ENCODE assay signal across 9 cellular contexts in the genomic region with DNA sequence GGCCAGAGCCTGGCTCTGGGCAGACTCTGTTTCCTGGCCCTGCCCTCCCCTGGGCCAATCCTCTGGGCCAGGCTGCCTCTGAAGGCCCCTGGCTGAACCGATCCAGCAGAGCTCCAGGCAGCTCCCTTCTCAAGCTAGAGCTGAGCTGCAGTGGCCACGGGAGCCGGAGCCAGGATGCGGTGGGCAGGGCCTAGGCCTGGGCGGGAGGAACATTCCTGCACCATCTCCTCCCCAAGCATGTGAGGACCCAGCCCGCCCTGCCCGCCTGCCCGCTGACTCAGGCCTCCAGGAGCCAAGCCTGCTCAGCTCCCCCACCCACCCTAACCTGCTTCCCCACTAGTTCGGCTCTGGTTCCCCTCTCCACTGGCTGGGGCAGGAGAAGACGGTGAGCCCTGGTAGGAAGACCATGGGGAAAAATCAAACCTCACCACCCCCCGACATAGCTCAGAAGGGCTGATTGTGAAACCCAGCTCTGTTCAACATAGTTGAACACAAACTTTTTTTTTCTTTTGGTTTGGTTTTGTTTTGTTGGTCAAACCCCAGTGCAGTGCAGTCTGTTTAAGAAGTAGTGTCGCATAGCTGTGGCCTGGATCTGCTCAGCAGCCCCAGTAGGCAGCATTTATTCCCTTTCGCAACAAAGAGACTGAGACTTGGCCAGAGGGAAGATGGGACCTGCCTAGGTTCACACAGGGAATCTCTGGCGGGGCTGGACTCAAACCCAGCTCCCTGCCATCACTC. TPM values are rescaled to one million over a fixed set of nuclear protein-coding genes. Genes with fewer than 3 reads are reported as not detected.
A peak's percentile ranks its signal among the peaks of the same experiment; 100 is the strongest.
DNase-seq lines count a peak whose midpoint lies in the region; ATAC-seq and TF ChIP-seq lines count a peak whose summit lies in the region.
"Had no signal": no experiment of that assay in that cellular context is flagged by ENCODE, and none has a peak within 500 bp of the region (broad histone marks: within the 10 kb centered on the region; RNA-seq: fewer than 3 reads in every experiment).

No MANE protein-coding gene starts in this region.

- TF ChIP-seq CTCF in lung (IDR thresholded peaks at IDR 0.05; ENCODE audit: control extremely low read depth, extremely low read depth) (no peak), upper lobe of right lung (IDR thresholded peaks at IDR 0.05) (no peak)

- H3K9me3 ChIP-seq in lung (ENCODE audit: control insufficient read depth in 2 of 2, insufficient read depth in 1 of 2, low read length in 1 of 2) (no peaks in the 10 kb centered on the region), upper lobe of right lung (no peaks in the 10 kb centered on the region)

- H3K36me3 Mint-ChIP-seq in naive thymus-derived CD8-positive, alpha-beta T cell: no peaks in the 10 kb centered on the region

- ATAC-seq in lung (ENCODE audit: insufficient read depth, low FRiP score) (peak; percentile 92), upper lobe of right lung (peak; percentile 90), HG03460 (IDR thresholded peaks at IDR 0.05; ENCODE audit: unreplicated experiment) (no peak)
- no peak for ATAC-seq in naive thymus-derived CD8-positive, alpha-beta T cell

- no peak overlapping the region for H3K4me3 Mint-ChIP-seq in naive thymus-derived CD8-positive, alpha-beta T cell

- H3K9me3 Mint-ChIP-seq in naive thymus-derived CD8-positive, alpha-beta T cell: no peaks in the 10 kb centered on the region

- DNase-seq in LoVo (ENCODE audit: low spot score) (peak; percentile 45), ecto neural progenitor cell (ENCODE audit: low spot score) (peak; percentile 60), lung (ENCODE audit: low spot score) (peak; percentile 90), upper lobe of right lung (peak; percentile 94)
- DNase-seq in naive thymus-derived CD8-positive, alpha-beta T cell: no peak
- DNase-seq in stimulated activated CD4-positive, alpha-beta T cell treated with anti-CD3 and anti-CD28 coated beads, Interleukin-2, amount 100 ng/mL, for 48 hours: no peak
- DNase-seq in activated naive CD4-positive, alpha-beta T cell treated with Interleukin-2 at 50 U/mL for 16 hours: no peak

- no peak overlapping the region for H3K27ac Mint-ChIP-seq in naive thymus-derived CD8-positive, alpha-beta T cell

- H3K27me3 ChIP-seq in lung (ENCODE audit: control insufficient read depth, insufficient read depth): no peaks in the 10 kb centered on the region
- no peaks in the 10 kb centered on the region for H3K27me3 ChIP-seq in upper lobe of right lung

- WGBS in lung, 2 donors: 44 to 68% methylated on average over 14 of the region's 14 CpGs

- H3K4me3 ChIP-seq in lung (no peak overlapping the region), upper lobe of right lung (no peak overlapping the region)

- H3K27ac ChIP-seq in lung (ENCODE audit: low read depth in 1 of 2, low read length in 1 of 2): peak overlapping the region; percentile 23 to 93
- H3K27ac ChIP-seq in upper lobe of right lung: peak overlapping the region; percentile 89

- peaks cover 0 to 29% of the 10 kb centered on the region in 2 donors for H3K36me3 ChIP-seq in lung (ENCODE audit: control insufficient read depth in 2 of 2, insufficient read depth in 2 of 2, low read length in 2 of 2)
- peaks cover 31% of the 10 kb centered on the region for H3K36me3 ChIP-seq in upper lobe of right lung

- H3K4me1 ChIP-seq in lung (ENCODE audit: control insufficient read depth in 2 of 2, insufficient read depth in 2 of 2, low read length in 2 of 2) (peaks cover 0 to 25% of the 10 kb centered on the region in 2 donors), upper lobe of right lung (peaks cover 38% of the 10 kb centered on the region)

- peaks cover 0 to 2% (median 0%) of the 10 kb centered on the region in 5 donors for H3K27me3 Mint-ChIP-seq in naive thymus-derived CD8-positive, alpha-beta T cell

- POLR2A ChIA-PET in naive thymus-derived CD8-positive, alpha-beta T cell (lab: Charles Lee): no interaction called here

- intact Hi-C loops in upper lobe of right lung (cut with DNase I): no loop called here

- H3K4me1 Mint-ChIP-seq in naive thymus-derived CD8-positive, alpha-beta T cell: no peaks in the 10 kb centered on the region

RNA-seq across cellular contexts. Expression of a gene that starts 13.5 kb away (rescaled TPM):
- total RNA-seq in lung: 10 to 100 TPM; 16.7 to 23.5 TPM
- polyA plus RNA-seq in lung: 10 to 100 TPM; 13.6 to 19.3 TPM
- total RNA-seq in upper lobe of right lung: 31.0 TPM
- 1 to 10 TPM; 1.7 TPM for total RNA-seq in naive thymus-derived CD8-positive, alpha-beta T cell
- under 1 TPM; 0.05 to 0.44 (median 0.30) TPM for polyA plus RNA-seq in naive thymus-derived CD8-positive, alpha-beta T cell

RNA-seq across cellular contexts. Expression of a gene that starts 21.2 kb away (rescaled TPM):
- total RNA-seq in lung (10 to 100 TPM; 34.2 to 66.8 TPM), upper lobe of right lung (54.9 TPM)
- 10 to 100 TPM; 73.4 to 78.4 TPM for polyA plus RNA-seq in lung
- 10 to 100 TPM; 94.3 to 95.7 TPM for total RNA-seq in naive thymus-derived CD8-positive, alpha-beta T cell
- 100 to 1,000 TPM; 199 to 256 (median 238) TPM for polyA plus RNA-seq in naive thymus-derived CD8-positive, alpha-beta T cell

RNA-seq across cellular contexts. Expression of a gene that starts 35.7 kb away (rescaled TPM):
- 10 to 100 TPM; 19.1 to 22.9 TPM for total RNA-seq in lung
- 10 to 100 TPM; 19.3 to 24.6 TPM for polyA plus RNA-seq in lung
- 23.5 TPM for total RNA-seq in upper lobe of right lung
- 10 to 100 TPM; 22.8 to 25.0 TPM for total RNA-seq in naive thymus-derived CD8-positive, alpha-beta T cell
- 10 to 100 TPM; 20.1 to 33.7 (median 21.7) TPM for polyA plus RNA-seq in naive thymus-derived CD8-positive, alpha-beta T cell

RNA-seq across cellular contexts. Expression of a gene that starts 51.4 kb away (rescaled TPM):
- total RNA-seq in lung (10 to 100 TPM; 32.4 to 38.1 TPM), upper lobe of right lung (12.6 TPM)
- polyA plus RNA-seq in lung: 10 to 100 TPM in 1 of 2 donors, 1 to 10 TPM in 1; 8.5 to 16.0 TPM
- total RNA-seq in naive thymus-derived CD8-positive, alpha-beta T cell: not detected
- polyA plus RNA-seq in naive thymus-derived CD8-positive, alpha-beta T cell: not detected
- total RNA-seq: T-helper 2 cell treated with Interferon-gamma antibody and Interleukin-4, amounts not matched to agents 100 ng/mL and 5 ng/mL, for 36 hours had no signal

Comparison
In these comparisons a context has a peak if more than half of its experiments do, and no peak if none do; other contexts are left out.
1. DNase-seq: peak in LoVo (single experiment), ecto neural progenitor cell (single experiment), lung (single experiment) and upper lobe of right lung (single experiment); none in naive thymus-derived CD8-positive, alpha-beta T cell (0 of 10), stimulated activated CD4-positive, alpha-beta T cell treated with anti-CD3 and anti-CD28 coated beads, Interleukin-2, amount 100 ng/mL, for 48 hours (0 of 2) and activated naive CD4-positive, alpha-beta T cell treated with Interleukin-2 at 50 U/mL for 16 hours (single experiment).
2. ATAC-seq: peak in lung (single experiment) and upper lobe of right lung (single experiment); none in HG03460 (single experiment) and naive thymus-derived CD8-positive, alpha-beta T cell (0 of 2).
3. RNA of a gene that starts 13.5 kb away (total RNA-seq): 31.0 TPM in upper lobe of right lung (single experiment) and 16.7 to 23.5 TPM in lung; 1.7 TPM in naive thymus-derived CD8-positive, alpha-beta T cell; every median in the first group is over 4 times any median in the second.